Comparison of ENCODE assay signal across 8 cellular contexts in the genomic region with DNA sequence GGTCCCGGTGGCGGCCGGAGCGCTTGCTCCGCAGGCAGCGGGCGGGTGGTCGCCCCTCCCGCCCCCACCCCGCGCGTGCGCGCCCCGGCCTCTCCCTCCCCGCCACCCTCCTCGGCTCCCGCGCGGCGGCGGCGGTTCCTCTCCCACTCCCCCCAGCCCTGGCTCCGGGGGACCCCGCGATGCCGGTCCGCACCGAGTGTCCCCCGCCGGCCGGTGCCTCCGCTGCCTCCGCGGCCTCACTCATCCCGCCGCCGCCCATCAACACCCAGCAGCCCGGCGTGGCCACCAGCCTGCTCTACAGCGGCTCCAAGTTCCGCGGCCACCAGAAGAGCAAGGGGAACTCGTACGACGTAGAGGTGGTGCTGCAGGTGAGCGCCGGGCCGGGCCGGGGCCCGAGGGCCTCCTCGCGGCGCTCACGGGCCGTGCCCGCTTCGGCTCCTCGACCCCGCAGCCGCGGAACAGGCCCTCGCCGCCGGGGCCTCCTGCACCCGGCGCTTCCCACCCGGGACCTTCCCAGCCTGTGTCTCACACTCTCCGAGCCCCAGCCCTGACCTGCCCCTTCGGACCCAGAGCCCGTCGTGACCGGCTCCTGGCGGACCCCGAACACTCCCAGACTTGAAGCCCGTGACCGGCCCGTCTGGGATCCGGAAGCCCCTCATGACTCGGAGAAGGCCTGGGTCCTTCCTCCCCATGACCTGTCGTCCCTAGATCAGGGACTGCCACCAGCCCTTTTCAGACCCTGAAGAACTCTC. TPM values are rescaled to one million over a fixed set of nuclear protein-coding genes. Genes with fewer than 3 reads are reported as not detected.
DNase-seq lines count a peak whose midpoint lies in the region; ATAC-seq and TF ChIP-seq lines count a peak whose summit lies in the region.

No MANE protein-coding gene starts in this region.

- peaks cover 19% of the 10 kb centered on the region; the same call in 1 of the 2 replicates for H3F3A ChIP-seq in PC-9 (ENCODE audit: insufficient read depth, low read depth)

- H3K9me3 Mint-ChIP-seq in memory B cell = no peaks in the 10 kb centered on the region

- peak overlapping the region; percentile 87 for H3K4me3 Mint-ChIP-seq in memory B cell

- TF ChIP-seq CTCF in PC-9 (conservative IDR thresholded peaks at IDR 0.05) = no peak
- TF ChIP-seq CTCF in coronary artery (IDR thresholded peaks at IDR 0.05) = no peak
- TF ChIP-seq CTCF in thoracic aorta (IDR thresholded peaks at IDR 0.05) = no peak

- ATAC-seq in HG02763 (IDR thresholded peaks at IDR 0.05; ENCODE audit: unreplicated experiment) (peak; percentile 32), memory B cell (ENCODE audit: low read depth) (peak; percentile 28), thoracic aorta (ENCODE audit: insufficient number of reproducible peaks, low FRiP score, low read depth) (peak; percentile 18)

- H3K36me3 ChIP-seq in PC-9 (ENCODE audit: low read depth) (no peaks in the 10 kb centered on the region), thoracic aorta (no peaks in the 10 kb centered on the region)

- peak overlapping the region; percentile 92 for H3K4me3 ChIP-seq in PC-9
- H3K4me3 ChIP-seq in coronary artery = peak overlapping the region; percentile 95
- H3K4me3 ChIP-seq in thoracic aorta = peak overlapping the region; percentile 97

- H3K27me3 ChIP-seq in PC-9 (ENCODE audit: insufficient read depth, low read depth) (no peaks in the 10 kb centered on the region), thoracic aorta (replicated peaks; ENCODE audit: insufficient read depth) (no peaks in the 10 kb centered on the region)

- H3K9me2 ChIP-seq in PC-9 (ENCODE audit: insufficient read depth) = no peaks in the 10 kb centered on the region

- CTCF ChIA-PET in PC-9 (lab: Charles Lee) = no interaction called here

- H4K20me1 ChIP-seq in PC-9 (ENCODE audit: insufficient read depth) = no peaks in the 10 kb centered on the region

- H3K4me2 ChIP-seq in PC-9 = peak overlapping the region; percentile 100

- intact Hi-C loops in PC-9 (cut with micrococcal nuclease; ENCODE audit: unreplicated experiment) = loop anchor here (1.0 to 5.0 kb wide), 3 partner anchors 47 to 217 kb away; a partner anchor contains a TSS

- H3K9me3 ChIP-seq in PC-9 (ENCODE audit: insufficient read depth, low read depth) (no peaks in the 10 kb centered on the region), thoracic aorta (no peaks in the 10 kb centered on the region)

- H3K4me1 ChIP-seq in PC-9 (replicated peaks; ENCODE audit: insufficient read depth) = peaks cover 36% of the 10 kb centered on the region
- H3K4me1 ChIP-seq in thoracic aorta (ENCODE audit: control insufficient read depth in 1 of 2, low read depth in 2 of 2) = peaks cover 21 to 39% of the 10 kb centered on the region in 2 donors

- peak overlapping the region; percentile 58 for H3K27ac Mint-ChIP-seq in memory B cell

- H3K4me1 Mint-ChIP-seq in memory B cell = peaks cover 39% of the 10 kb centered on the region

- H2AFZ ChIP-seq in PC-9 = peak overlapping the region; percentile 85

- H3K36me3 Mint-ChIP-seq in memory B cell = peaks cover 2% of the 10 kb centered on the region

- no peaks in the 10 kb centered on the region for H3K27me3 Mint-ChIP-seq in memory B cell

- POLR2A ChIA-PET in PC-9 (lab: Charles Lee; ENCODE audit: unreplicated experiment) = interaction anchor here (0.6 kb wide), 1 partner anchor 67 kb away, joined by 5 read pairs; a partner anchor contains a TSS

- BruUV-seq in PC-9 (replicated peaks; lab: Mats Ljungman, UMichigan) = no TSS peak

- H3K27ac ChIP-seq in PC-9 (no peak overlapping the region), coronary artery (peak overlapping the region; percentile 68 to 90), thoracic aorta (peak overlapping the region; percentile 37 to 59)

- peak; percentile 12 for DNase-seq in stimulated activated CD4-positive, alpha-beta T cell treated with anti-CD3 and anti-CD28 coated beads, Interleukin-4, amount 100 ng/mL, for 24 hours
- DNase-seq in stimulated activated CD4-positive, alpha-beta T cell treated with anti-CD3 and anti-CD28 coated beads, Interleukin-2, amount 100 ng/mL, for 24 hours = no peak
- DNase-seq in PC-9 (peak; percentile 53), coronary artery (ENCODE audit: low spot score) (no peak), memory B cell (ENCODE audit: low spot score in 2 of 2) (peak in 1 of 2 donors; percentile 24), thoracic aorta (ENCODE audit: low spot score) (no peak), glomerular visceral epithelial cell (ENCODE audit: extremely low spot score) (no peak)

- peaks cover 56% of the 10 kb centered on the region for H3K79me2 ChIP-seq in PC-9 (ENCODE audit: low read depth)

RNA-seq across cellular contexts. Expression of a gene that starts 0.5 kb away (rescaled TPM):
- total RNA-seq in PC-9 (2021) = 16.9 and 19.0 TPM in 2 replicates
- total RNA-seq in thoracic aorta = 10 to 100 TPM; 13.5 to 16.4 TPM

RNA-seq across cellular contexts. Expression of a gene that starts 0.7 kb away (rescaled TPM):
- total RNA-seq in PC-9 (2021) = 44.5 and 61.7 TPM in 2 replicates
- 10 to 100 TPM; 11.8 to 19.0 TPM for total RNA-seq in thoracic aorta

RNA-seq across cellular contexts. Expression of a gene that starts 48.0 kb away (rescaled TPM):
- total RNA-seq in PC-9 (2021) (62.4 and 66.9 TPM in 2 replicates), thoracic aorta (10 to 100 TPM; 42.3 to 55.6 TPM)

Comparison
In these comparisons a context has a peak if more than half of its experiments do, and no peak if none do; other contexts are left out.
1. DNase-seq: peak in stimulated activated CD4-positive, alpha-beta T cell treated with anti-CD3 and anti-CD28 coated beads, Interleukin-4, amount 100 ng/mL, for 24 hours (single experiment) and PC-9 (2 of 2); none in stimulated activated CD4-positive, alpha-beta T cell treated with anti-CD3 and anti-CD28 coated beads, Interleukin-2, amount 100 ng/mL, for 24 hours (0 of 2), coronary artery (single experiment), thoracic aorta (single experiment) and glomerular visceral epithelial cell (single experiment).
2. Peak in every context shown above with its lines, with median percentiles within 50 percentile points of each other: ATAC-seq and H3K4me3 ChIP-seq.